ENCODE assay signal across 1 cellular context in the genomic region with DNA sequence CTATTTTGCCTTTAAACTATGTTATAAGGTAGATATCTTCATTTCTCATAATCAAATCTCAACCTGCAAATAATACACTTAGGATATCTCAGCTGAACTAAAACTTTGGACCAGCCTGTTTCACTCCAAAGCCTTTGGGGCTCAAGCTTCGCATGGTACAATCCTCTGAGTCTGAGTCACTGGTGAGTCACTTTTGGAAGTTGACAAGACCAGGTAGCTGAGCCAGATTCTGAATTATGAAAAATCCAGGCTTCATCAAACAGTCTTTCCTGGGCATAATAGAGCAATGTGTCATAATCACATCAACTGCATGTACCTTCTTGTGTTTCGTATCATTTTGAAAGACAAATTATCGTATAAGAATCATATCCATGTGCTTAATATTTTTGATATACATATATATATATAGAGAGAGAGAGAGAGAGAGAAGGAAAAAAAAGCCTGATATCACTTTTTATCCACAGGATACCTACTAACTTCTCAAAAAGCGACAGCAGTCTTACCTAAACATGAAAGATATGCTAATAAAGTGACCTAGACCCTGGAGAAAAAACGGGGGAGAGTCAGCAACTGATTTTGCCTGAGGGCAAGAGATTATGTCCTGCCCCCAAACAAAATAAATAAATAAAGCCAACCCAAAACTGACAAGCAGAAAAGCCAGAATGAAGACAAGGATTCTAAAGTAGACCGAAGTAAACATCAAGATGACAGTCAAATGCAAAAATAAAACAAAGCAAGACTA.
TF ChIP-seq lines count a peak whose summit lies in the region.

No MANE protein-coding gene starts in this region.

TF ChIP-seq in A549, 52 proteins besides CTCF, POLR2A, EP300 and RAD21 (continued from another document):
- TF ChIP-seq JUN (IDR thresholded peaks at IDR 0.05) (peak; percentile 78 to 82; a peak in 4 of 5 replicates), POLR2AphosphoS2 (conservative IDR thresholded peaks at IDR 0.05; ENCODE audit: low read length) (no peak)
